23 cellular contexts compared by ENCODE assay signal in genomic region chr4:1049591-1049905, GRCh38. TPM values are rescaled to one million over a fixed set of nuclear protein-coding genes. Genes with fewer than 3 reads are reported as not detected.
DNase-seq lines count a peak whose midpoint lies in the region; ATAC-seq, FAIRE-seq and TF ChIP-seq lines count a peak whose summit lies in the region.
"Had no signal": no experiment of that assay in that cellular context is flagged by ENCODE, and none has a peak within 500 bp of the region (broad histone marks: within the 10 kb centered on the region; RNA-seq: fewer than 3 reads in every experiment).

No MANE protein-coding gene starts in this region.

- H3K4me1 ChIP-seq in K562 (replicated peaks in 1 of 2; ENCODE audit: control insufficient read depth in 2 of 2, insufficient read depth in 2 of 2, low read length in 2 of 2): peaks cover 1 to 45% of the 10 kb centered on the region in 2 experiments; a peak in 3 of 5 replicates
- peaks cover 32% of the 10 kb centered on the region for H3K4me1 ChIP-seq in suprapubic skin
- H3K4me1 ChIP-seq in small intestine (ENCODE audit: control insufficient read depth in 2 of 2, insufficient read depth in 1 of 2, low read depth in 1 of 2, low read length in 1 of 2): peaks cover 0 to 3% of the 10 kb centered on the region in 2 donors
- H3K4me1 ChIP-seq: HAP-1 had no signal

- no peaks in the 10 kb centered on the region for H3K9me3 Mint-ChIP-seq in activated naive CD4-positive, alpha-beta T cell treated with anti-CD3 and anti-CD28 coated beads, Interleukin-2, amount 10 ng/mL, durations not matched to agents 7 days and 5 days
- H3K9me3 Mint-ChIP-seq in memory B cell: peaks cover 2% of the 10 kb centered on the region
- H3K9me3 Mint-ChIP-seq: central memory CD8-positive, alpha-beta T cell; stimulated activated naive CD8-positive, alpha-beta T cell treated with anti-CD3 and anti-CD28 coated beads, Interleukin-15, amount 100 ng/mL, for 72 hours; type B pancreatic cell had no signal

- no peak overlapping the region for H3K9ac ChIP-seq in K562 (ENCODE audit: insufficient read depth in 1 of 2, low read depth in 2 of 2, low read length in 2 of 2)

- no peak for TF ChIP-seq EP300 in K562 (IDR thresholded peaks at IDR 0.05; ENCODE audit: low read length)
- no peak for TF ChIP-seq EP300 in suprapubic skin (IDR thresholded peaks at IDR 0.05)

- H3K36me3 Mint-ChIP-seq in activated naive CD4-positive, alpha-beta T cell treated with anti-CD3 and anti-CD28 coated beads, Interleukin-2, amount 10 ng/mL, durations not matched to agents 7 days and 5 days: no peaks in the 10 kb centered on the region
- peaks cover 4% of the 10 kb centered on the region for H3K36me3 Mint-ChIP-seq in memory B cell
- H3K36me3 Mint-ChIP-seq: type B pancreatic cell had no signal

- no peaks in the 10 kb centered on the region for H3K9me1 ChIP-seq in K562 (ENCODE audit: control insufficient read depth, insufficient read depth, low read length)

- CTCF ChIA-PET in activated naive CD4-positive, alpha-beta T cell treated with anti-CD3 and anti-CD28 coated beads, Interleukin-2, amount 10 ng/mL, durations not matched to agents 7 days and 5 days (lab: Charles Lee): no interaction called here
- CTCF ChIA-PET in K562 (lab: Yijun Ruan, JAX; ENCODE audit: low intra/inter-chr PET ratio): no interaction called here

- in situ Hi-C loops in K562 (cut with MboI): no loop called here

- H4K20me1 ChIP-seq in K562 (replicated peaks; ENCODE audit: control insufficient read depth, insufficient read depth, low read length): no peaks in the 10 kb centered on the region

- no peak for TF ChIP-seq CTCF in K562 (IDR thresholded peaks at IDR 0.05 in 2 of 3, conservative IDR thresholded peaks at IDR 0.05 in 1 of 3; ENCODE audit: insufficient read depth in 2 of 3, low read depth in 1 of 3, low read length in 3 of 3)
- no peak for TF ChIP-seq CTCF in suprapubic skin (IDR thresholded peaks at IDR 0.05)

- H3K9me3 ChIP-seq in K562 (replicated peaks; ENCODE audit: control insufficient read depth, insufficient read depth, low read depth, low read length): peaks cover 3% of the 10 kb centered on the region
- no peaks in the 10 kb centered on the region for H3K9me3 ChIP-seq in suprapubic skin
- H3K9me3 ChIP-seq in small intestine (ENCODE audit: control insufficient read depth, low read depth): no peaks in the 10 kb centered on the region
- H3K9me3 ChIP-seq: HAP-1 had no signal

- no peak for TF ChIP-seq POLR2A in K562 (conservative IDR thresholded peaks at IDR 0.05)
- TF ChIP-seq POLR2A in suprapubic skin (IDR thresholded peaks at IDR 0.05): no peak

- H3K79me2 ChIP-seq in K562 (ENCODE audit: control insufficient read depth, insufficient read depth, low read length): no peaks in the 10 kb centered on the region

- H3K27ac ChIP-seq in K562 (ENCODE audit: extremely low read depth, low read depth, low read length): no peak overlapping the region
- H3K27ac ChIP-seq in suprapubic skin: no peak overlapping the region
- no peak overlapping the region for H3K27ac ChIP-seq in small intestine (ENCODE audit: low read depth in 1 of 2, low read length in 1 of 2)

- no peak overlapping the region for H3K4me3 Mint-ChIP-seq in activated naive CD4-positive, alpha-beta T cell treated with anti-CD3 and anti-CD28 coated beads, Interleukin-2, amount 10 ng/mL, durations not matched to agents 7 days and 5 days
- H3K4me3 Mint-ChIP-seq in memory B cell: no peak overlapping the region
- H3K4me3 Mint-ChIP-seq: central memory CD8-positive, alpha-beta T cell; naive thymus-derived CD4-positive, alpha-beta T cell; stimulated activated naive CD8-positive, alpha-beta T cell treated with anti-CD3 and anti-CD28 coated beads, Interleukin-15, amount 100 ng/mL, for 72 hours; type B pancreatic cell had no signal

- no peak overlapping the region for H3K4me2 ChIP-seq in K562 (ENCODE audit: insufficient read depth, low read length)

- H3K27me3 ChIP-seq in K562 (ENCODE audit: control insufficient read depth in 2 of 2, insufficient read depth in 2 of 2, low read length in 2 of 2): peaks cover 31 to 59% of the 10 kb centered on the region in 2 experiments
- peaks cover 63% of the 10 kb centered on the region for H3K27me3 ChIP-seq in suprapubic skin
- peaks cover 3 to 8% of the 10 kb centered on the region in 2 donors for H3K27me3 ChIP-seq in small intestine (ENCODE audit: control insufficient read depth in 2 of 2, insufficient read depth in 2 of 2, low read length in 2 of 2)

- FAIRE-seq in K562 (lab: Jason Lieb, UNC) (no peak), small intestine (lab: Jason Lieb, UNC) (no peak)

- ATAC-seq in K562 (no peak), memory B cell (ENCODE audit: low read depth) (peak; percentile 25), GM18868 (IDR thresholded peaks at IDR 0.05; ENCODE audit: unreplicated experiment) (no peak)
- ATAC-seq: stimulated activated naive CD8-positive, alpha-beta T cell treated with anti-CD3 and anti-CD28 coated beads, Interleukin-15, amount 100 ng/mL, for 72 hours had no signal

- BruUV-seq in K562 (replicated peaks; lab: Mats Ljungman, UMichigan): no TSS peak

- DNase-seq in activated naive CD4-positive, alpha-beta T cell treated with anti-CD3 and anti-CD28 coated beads, Interleukin-2, amount 10 ng/mL, durations not matched to agents 7 days and 5 days: peak; percentile 15
- no peak for DNase-seq in activated naive CD4-positive, alpha-beta T cell treated with anti-CD3 and anti-CD28 coated beads, Interleukin-2, amount 50 U/mL, for 16 hours
- no peak for DNase-seq in K562 (ENCODE audit: extremely low read depth in 1 of 4, low spot score in 3 of 4)
- DNase-seq in memory B cell (ENCODE audit: low spot score in 2 of 2): no peak
- DNase-seq in suprapubic skin (ENCODE audit: low spot score in 2 of 2): peak; percentile 63 to 72
- DNase-seq in small intestine: no peak
- DNase-seq in hypothalamus (lab: John Stamatoyannopoulos, UW): no peak
- DNase-seq: activated CD4-positive, alpha-beta T cell treated with anti-CD3 and anti-CD28 coated beads for 48 hours; activated naive CD4-positive, alpha-beta T cell treated with Interleukin-2 at 50 U/mL for 16 hours; anterior cingulate cortex; mesendoderm; naive thymus-derived CD4-positive, alpha-beta T cell; NCI-H1092; NCI-H2081; NCI-H524; stimulated activated CD4-positive, alpha-beta T cell treated with anti-CD3 and anti-CD28 coated beads, Interleukin-4, amount 100 ng/mL, for 24 hours; SW 1271 had no signal

- WGBS in K562 (ENCODE audit: insufficient coverage, low coverage, missing lambda C conversion rate): 24% methylated on average over 21 of the region's 21 CpGs
- 83% methylated on average over 5 of the region's 21 CpGs for WGBS in suprapubic skin
- 85 to 88% (median 85%) methylated on average over 20 to 21 of the region's 21 CpGs for WGBS in small intestine, 3 donors

- H3K36me3 ChIP-seq in K562 (ENCODE audit: control insufficient read depth, insufficient read depth, low read length) (no peaks in the 10 kb centered on the region), suprapubic skin (no peaks in the 10 kb centered on the region), small intestine (ENCODE audit: control insufficient read depth in 2 of 2, insufficient read depth in 2 of 2, low read length in 2 of 2) (no peaks in the 10 kb centered on the region)
- H3K36me3 ChIP-seq: HAP-1 had no signal

- no peak for TF ChIP-seq RAD21 in K562 (CRISPR knock-in tag; conservative IDR thresholded peaks at IDR 0.05 in 1 of 2, IDR thresholded peaks at IDR 0.05 in 1 of 2)

- H3K27me3 Mint-ChIP-seq in activated naive CD4-positive, alpha-beta T cell treated with anti-CD3 and anti-CD28 coated beads, Interleukin-2, amount 10 ng/mL, durations not matched to agents 7 days and 5 days: peaks cover 70% of the 10 kb centered on the region
- H3K27me3 Mint-ChIP-seq in memory B cell: peaks cover 19% of the 10 kb centered on the region

- H2AFZ ChIP-seq in K562 (ENCODE audit: low read depth, low read length): no peak overlapping the region

- no peak overlapping the region for H3K27ac Mint-ChIP-seq in activated naive CD4-positive, alpha-beta T cell treated with anti-CD3 and anti-CD28 coated beads, Interleukin-2, amount 10 ng/mL, durations not matched to agents 7 days and 5 days
- no peak overlapping the region for H3K27ac Mint-ChIP-seq in memory B cell
- H3K27ac Mint-ChIP-seq: stimulated activated naive CD8-positive, alpha-beta T cell treated with anti-CD3 and anti-CD28 coated beads, Interleukin-15, amount 100 ng/mL, for 72 hours; type B pancreatic cell had no signal

- no peak overlapping the region for H3K4me3 ChIP-seq in K562
- no peak overlapping the region for H3K4me3 ChIP-seq in suprapubic skin
- H3K4me3 ChIP-seq in small intestine (ENCODE audit: low read depth in 1 of 2, low read length in 2 of 2): no peak overlapping the region
- H3K4me3 ChIP-seq: HAP-1 had no signal

- POLR2A ChIA-PET in K562 (lab: Yijun Ruan, JAX): no interaction called here

- intact Hi-C loops in K562 (cut with micrococcal nuclease): loop anchor here (10.0 kb wide), 1 partner anchor 55 kb away; the partner anchor contains the start of gene SLC26A1

- H3K4me1 Mint-ChIP-seq in activated naive CD4-positive, alpha-beta T cell treated with anti-CD3 and anti-CD28 coated beads, Interleukin-2, amount 10 ng/mL, durations not matched to agents 7 days and 5 days: no peaks in the 10 kb centered on the region
- H3K4me1 Mint-ChIP-seq in memory B cell: peaks cover 7% of the 10 kb centered on the region
- H3K4me1 Mint-ChIP-seq: central memory CD8-positive, alpha-beta T cell had no signal

RNA-seq across cellular contexts. Expression of gene FGFRL1, which starts 38.1 kb away (rescaled TPM):
- total RNA-seq in K562 (2011; cell fraction: chromatin; rRNA removed; ENCODE audit: low replicate concordance): 24.3 and 107 TPM in 2 replicates
- total RNA-seq in K562 (2011; cell fraction: nucleolus; rRNA removed): 71.6 and 76.2 TPM in 2 replicates
- total RNA-seq in K562 (2011; cell fraction: nucleoplasm; rRNA removed): 78.9 and 124 TPM in 2 replicates
- total RNA-seq in K562 (2014; rRNA removed): 21.6 and 30.7 TPM in 2 replicates
- 5.3 and 7.1 TPM in 2 replicates for total RNA-seq in K562 (2014; rRNA removed; fragmentation: Illumina TruSeq; extraction: Trizol)
- total RNA-seq in K562 (2015; rRNA removed; fragmentation: Illumina TruSeq; extraction: Trizol): 10.4 and 11.4 TPM in 2 replicates
- total RNA-seq in K562 (2021): 45.6 and 49.9 TPM in 2 replicates
- 14.6 and 18.3 TPM in 2 replicates for polyA plus RNA-seq in K562 (2011; rRNA removed)
- 39.0 and 72.2 TPM in 2 replicates for polyA plus RNA-seq in K562 (2011; cell fraction: cytosol; rRNA removed)
- 55.9 and 72.5 TPM in 2 replicates for polyA plus RNA-seq in K562 (2011; cell fraction: nucleus; rRNA removed)
- 28.5 and 35.1 TPM in 2 replicates for polyA plus RNA-seq in K562 (2012)
- polyA plus RNA-seq in K562 (2014; fragmentation: Illumina TruSeq; extraction: Trizol): 17.1 and 25.2 TPM in 2 replicates
- polyA plus RNA-seq in K562 (2014; fragmentation: Nextera tagmentation; extraction: Ambion mirVana): under 1 TPM; 0.34 to 0.53 TPM
- polyA plus RNA-seq in K562 (2014; rRNA removed): 15.1 and 15.6 TPM in 2 replicates
- polyA minus RNA-seq in K562 (2011; rRNA and poly(A)+ RNA removed): 73.8 and 144 TPM in 2 replicates
- 42.8 and 52.2 TPM in 2 replicates for polyA minus RNA-seq in K562 (2011; cell fraction: cytosol; rRNA and poly(A)+ RNA removed)
- polyA minus RNA-seq in K562 (2011; cell fraction: nucleus; rRNA and poly(A)+ RNA removed): 20.8 and 21.0 TPM in 2 replicates
- 10 to 100 TPM in 3 of 4 donors, 1 to 10 TPM in 1; 9.0 to 19.9 (median 12.0) TPM for total RNA-seq in suprapubic skin
- polyA plus RNA-seq in small intestine: 10 to 100 TPM in 1 of 3 donors, 1 to 10 TPM in 2; 1.8 to 10.9 (median 4.1) TPM

RNA-seq across cellular contexts. Expression of gene SLC26A1, which starts 56.3 kb away (rescaled TPM):
- total RNA-seq in K562 (2011; cell fraction: chromatin; rRNA removed; ENCODE audit: low replicate concordance): 5.5 and 11.7 TPM in 2 replicates
- 8.4 and 9.3 TPM in 2 replicates for total RNA-seq in K562 (2011; cell fraction: nucleolus; rRNA removed)
- 4.1 and 4.2 TPM in 2 replicates for total RNA-seq in K562 (2011; cell fraction: nucleoplasm; rRNA removed)
- total RNA-seq in K562 (2014; rRNA removed) (1.6 TPM in 2 replicates), K562 (2014; rRNA removed; fragmentation: Illumina TruSeq; extraction: Trizol) (0.40 and 0.96 TPM in 2 replicates), K562 (2015; rRNA removed; fragmentation: Illumina TruSeq; extraction: Trizol) (1.8 and 2.2 TPM in 2 replicates), K562 (2021) (3.1 and 4.2 TPM in 2 replicates), suprapubic skin (under 1 TPM in 1 of 4 donors, not detected in 3; 0.30 TPM)
- polyA plus RNA-seq in K562 (2011; rRNA removed) (0.95 and 2.0 TPM in 2 replicates), K562 (2014; fragmentation: Illumina TruSeq; extraction: Trizol) (0.56 and 0.69 TPM in 2 replicates), K562 (2014; fragmentation: Nextera tagmentation; extraction: Ambion mirVana) (under 1 TPM; 0.11 to 0.24 TPM), K562 (2014; rRNA removed) (1.4 and 2.1 TPM in 2 replicates), small intestine (1 to 10 TPM in 2 of 3 donors, under 1 TPM in 1; 0.54 to 3.0 (median 2.5) TPM)
- polyA plus RNA-seq in K562 (2011; cell fraction: cytosol; rRNA removed): 1.0 and 2.7 TPM in 2 replicates
- polyA plus RNA-seq in K562 (2011; cell fraction: nucleus; rRNA removed): 9.1 and 12.1 TPM in 2 replicates
- polyA plus RNA-seq in K562 (2012): 4.4 and 8.2 TPM in 2 replicates
- 0.51 and 0.74 TPM in 2 replicates for polyA minus RNA-seq in K562 (2011; rRNA and poly(A)+ RNA removed)
- polyA minus RNA-seq in K562 (2011; cell fraction: cytosol; rRNA and poly(A)+ RNA removed): 1.7 TPM in 2 replicates
- polyA minus RNA-seq in K562 (2011; cell fraction: nucleus; rRNA and poly(A)+ RNA removed): 3.9 and 6.3 TPM in 2 replicates
- total RNA-seq: LHCN-M2 had no signal

Comparison
In these comparisons a context has a peak if more than half of its experiments do, and no peak if none do; other contexts are left out.
1. DNase-seq: peak in activated naive CD4-positive, alpha-beta T cell treated with anti-CD3 and anti-CD28 coated beads, Interleukin-2, amount 10 ng/mL, durations not matched to agents 7 days and 5 days (single experiment) and suprapubic skin (2 of 2); none in activated naive CD4-positive, alpha-beta T cell treated with anti-CD3 and anti-CD28 coated beads, Interleukin-2, amount 50 U/mL, for 16 hours (single experiment), K562 (0 of 4), memory B cell (0 of 2), small intestine (single experiment) and hypothalamus (0 of 51).